16 cellular contexts compared by ENCODE assay signal in the genomic region with DNA sequence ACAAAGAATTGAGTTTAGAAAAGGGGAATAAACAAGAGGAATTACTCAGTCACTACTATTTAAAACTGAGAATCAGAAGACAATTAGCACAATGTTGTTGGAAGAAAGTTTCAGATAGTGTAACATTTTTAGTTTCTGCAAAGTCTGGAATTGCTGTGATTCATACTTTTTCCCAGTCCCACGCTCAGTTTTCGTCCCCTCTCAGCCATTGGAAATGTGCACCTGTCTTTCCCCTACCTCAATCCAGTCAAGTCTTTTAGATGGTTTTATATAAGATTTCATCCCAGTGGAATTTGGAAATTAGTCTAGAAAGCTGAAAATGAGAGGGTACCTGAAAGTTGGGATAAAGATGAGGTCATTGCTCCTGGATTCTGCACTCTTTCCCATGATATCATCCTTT.
DNase-seq lines count a peak whose midpoint lies in the region; FAIRE-seq and TF ChIP-seq lines count a peak whose summit lies in the region.
"Had no signal": no experiment of that assay in that cellular context is flagged by ENCODE, and none has a peak within 500 bp of the region (broad histone marks: within the 10 kb centered on the region; RNA-seq: fewer than 3 reads in every experiment).

No MANE protein-coding gene starts in this region.

- H3K9me3 ChIP-seq in HUES48 (ENCODE audit: control insufficient read depth, insufficient read depth, low read length) = no peaks in the 10 kb centered on the region
- no peaks in the 10 kb centered on the region for H3K9me3 ChIP-seq in H1 (ENCODE audit: insufficient read depth in 2 of 2, low read depth in 1 of 2, low read length in 1 of 2)
- H3K9me3 ChIP-seq: A549, Caco-2 had no signal

- peak overlapping the region in 1 of 2 experiments; percentile 53; a peak in 1 of 4 replicates for H3K4me2 ChIP-seq in H1 (ENCODE audit: insufficient read depth in 1 of 2, low read depth in 2 of 2, low read length in 2 of 2)
- H3K4me2 ChIP-seq: A549 had no signal

- no peaks in the 10 kb centered on the region for H3K9me3 Mint-ChIP-seq in nephron progenitor cell
- H3K9me3 Mint-ChIP-seq: CD14-positive monocyte; CD8-positive, alpha-beta memory T cell had no signal

- no peak for TF ChIP-seq POLR2A in H1 (IDR thresholded peaks at IDR 0.05; ENCODE audit: control extremely low read depth in 1 of 2, low read depth in 2 of 2, low read length in 2 of 2)

- H2BK120ac ChIP-seq in H1 (replicated peaks; ENCODE audit: low read depth, low read length) = no peak overlapping the region

- H3K4me3 Mint-ChIP-seq in nephron progenitor cell = no peak overlapping the region
- H3K4me3 Mint-ChIP-seq: CD14-positive monocyte; CD8-positive, alpha-beta memory T cell had no signal

- FAIRE-seq in H1 (lab: Jason Lieb, UNC) = no peak
- FAIRE-seq: A549, GM12878, GM18507, HTR-8/SVneo, K562 had no signal

- H3K27ac ChIP-seq in HUES48 (ENCODE audit: low read depth, low read length) (peak overlapping the region; percentile 95), H1 (ENCODE audit: low read depth, low read length) (no peak overlapping the region)
- H3K27ac ChIP-seq: A549 had no signal

- no peaks in the 10 kb centered on the region for H3K27me3 Mint-ChIP-seq in nephron progenitor cell (ENCODE audit: low read depth, poor library complexity)

- H4K8ac ChIP-seq in H1 (ENCODE audit: extremely low read depth, insufficient read depth, low read length) = no peak overlapping the region

- H3K9ac ChIP-seq in HUES48 (ENCODE audit: low read depth, low read length) = no peak overlapping the region
- H3K9ac ChIP-seq in H1 (replicated peaks in 1 of 4; ENCODE audit: extremely low read depth in 1 of 4, low read depth in 3 of 4, low read length in 3 of 4) = no peak overlapping the region

- no peak overlapping the region for H3K23ac ChIP-seq in H1 (ENCODE audit: insufficient read length)

- no peak overlapping the region for H3K14ac ChIP-seq in H1 (ENCODE audit: insufficient read length)

- peak overlapping the region; percentile 38; the same call in 1 of the 2 replicates for H2BK20ac ChIP-seq in H1 (ENCODE audit: low read length)

- no peaks in the 10 kb centered on the region for H3K36me3 ChIP-seq in HUES48 (ENCODE audit: control insufficient read depth, insufficient read depth, low read length)
- no peaks in the 10 kb centered on the region for H3K36me3 ChIP-seq in H1 (ENCODE audit: control insufficient read depth in 2 of 4, insufficient read depth in 4 of 4, low read length in 3 of 4)

- WGBS in H1 (ENCODE audit: extremely low coverage in 1 of 2, insufficient coverage in 1 of 2, insufficient read length in 1 of 2, insufficient replicate concordance in 2 of 2, low coverage in 1 of 2, low lambda C conversion rate in 2 of 2, missing lambda C conversion rate in 1 of 2), 2 experiments = 84% methylated on average over 2 of the region's 2 CpGs; no CpG with 5 or more reads in 1 of the 2 experiments

- H2AFZ ChIP-seq in H1 (ENCODE audit: low read length) = no peak overlapping the region

- peak overlapping the region; percentile 54 for H3K27ac Mint-ChIP-seq in nephron progenitor cell
- H3K27ac Mint-ChIP-seq: CD8-positive, alpha-beta memory T cell had no signal

- no peak for TF ChIP-seq EP300 in H1 (IDR thresholded peaks at IDR 0.05; ENCODE audit: borderline replicate concordance in 1 of 2, low read depth in 2 of 2, low read length in 2 of 2)

- POLR2A ChIA-PET in H1 (lab: Charles Lee; ENCODE audit: partially characterized antibody) = interaction anchor here (0.7 to 1.7 kb wide), 2 partner anchors 11 to 1163 kb away, joined by 3 to 4 read pairs; a partner anchor contains a TSS

- no peak overlapping the region for H2BK5ac ChIP-seq in H1 (ENCODE audit: low read depth, low read length)

- TF ChIP-seq RAD21 in H1 (IDR thresholded peaks at IDR 0.05 in 1 of 2, conservative IDR thresholded peaks at IDR 0.05 in 1 of 2; ENCODE audit: low read depth in 2 of 2, low read length in 2 of 2) = no peak

- H3K27me3 ChIP-seq in HUES48 (ENCODE audit: control insufficient read depth, insufficient read depth, low read length) = no peaks in the 10 kb centered on the region
- H3K27me3 ChIP-seq in H1 (replicated peaks in 1 of 4; ENCODE audit: control insufficient read depth in 3 of 4, extremely low read depth in 1 of 4, insufficient read depth in 3 of 4, low read length in 3 of 4) = no peaks in the 10 kb centered on the region

- H3K4ac ChIP-seq in H1 (replicated peaks; ENCODE audit: insufficient read length, low read depth, low read length) = no peak overlapping the region

- H3K23me2 ChIP-seq in H1 (ENCODE audit: low read depth, low read length) = no peaks in the 10 kb centered on the region

- H2BK15ac ChIP-seq in H1 (ENCODE audit: low read length) = no peak overlapping the region

- no peak overlapping the region for H4K5ac ChIP-seq in H1 (ENCODE audit: insufficient read length, low read depth, low read length)

- 0 out of 2 replicates have a peak overlapping the region, but pooled peaks have one; percentile 3 for H3K18ac ChIP-seq in H1 (ENCODE audit: extremely low read depth, low read length)

- peaks cover 34% of the 10 kb centered on the region for H3K4me1 Mint-ChIP-seq in nephron progenitor cell
- H3K4me1 Mint-ChIP-seq: CD8-positive, alpha-beta memory T cell had no signal

- no peaks in the 10 kb centered on the region for H3K79me2 ChIP-seq in H1 (ENCODE audit: control insufficient read depth in 1 of 2, insufficient read depth in 2 of 2, low read length in 2 of 2)

- no peaks in the 10 kb centered on the region for H4K20me1 ChIP-seq in H1 (replicated peaks in 1 of 2; ENCODE audit: control insufficient read depth in 1 of 2, insufficient read depth in 2 of 2, low read length in 2 of 2)

- peak overlapping the region; percentile 20 for H4K91ac ChIP-seq in H1 (replicated peaks; ENCODE audit: insufficient read length, low read length)

- H3K79me1 ChIP-seq in H1 (ENCODE audit: low read depth, low read length) = no peaks in the 10 kb centered on the region

- H3K4me3 ChIP-seq in HUES48 (ENCODE audit: low read depth, low read length) = no peak overlapping the region
- no peak overlapping the region for H3K4me3 ChIP-seq in H1 (ENCODE audit: extremely low read depth in 1 of 4, insufficient read depth in 2 of 4, low read depth in 3 of 4, low read length in 4 of 4)
- H3K4me3 ChIP-seq: A549, GM12878, K562 had no signal

- no peak overlapping the region for H3K56ac ChIP-seq in H1 (replicated peaks; ENCODE audit: insufficient read length, low read depth, low read length)

- no peak overlapping the region for H2AK5ac ChIP-seq in H1 (ENCODE audit: low read depth, low read length)

- CTCF ChIA-PET in H1 (lab: Charles Lee; ENCODE audit: partially characterized antibody) = interaction anchor here (0.6 to 1.4 kb wide), 7 partner anchors 10 to 593 kb away, joined by 3 to 4 read pairs (median 3); no protein-coding TSS in a partner anchor

- H2BK12ac ChIP-seq in H1 (ENCODE audit: low read depth, low read length) = no peak overlapping the region

- peaks cover 45% of the 10 kb centered on the region for H3K4me1 ChIP-seq in HUES48 (ENCODE audit: control insufficient read depth, insufficient read depth, low read length)
- peaks cover 5 to 25% (median 17%) of the 10 kb centered on the region in 4 experiments for H3K4me1 ChIP-seq in H1 (replicated peaks in 1 of 4; ENCODE audit: control insufficient read depth in 3 of 4, insufficient read depth in 4 of 4, low read length in 3 of 4)
- H3K4me1 ChIP-seq: A549 had no signal

- TF ChIP-seq CTCF in H1 (IDR thresholded peaks at IDR 0.05; ENCODE audit: control extremely low read depth in 1 of 3, insufficient read depth in 1 of 3, low read depth in 1 of 3, low read length in 3 of 3) = no peak
- TF ChIP-seq CTCF in nephron progenitor cell (IDR thresholded peaks at IDR 0.05) = no peak

- peaks cover 9% of the 10 kb centered on the region for H3K36me3 Mint-ChIP-seq in nephron progenitor cell (ENCODE audit: low read depth)
- H3K36me3 Mint-ChIP-seq: CD14-positive monocyte had no signal

- no peak for DNase-seq in H1 (ENCODE audit: low read depth in 1 of 2, low spot score in 2 of 2)
- DNase-seq in nephron progenitor cell = no peak
- peak; percentile 63 for DNase-seq in putamen (ENCODE audit: low spot score)
- DNase-seq in NCI-H524 treated with DMSO at 0.1 percent for 48 hours (lab: John Stamatoyannopoulos, UW) = no peak
- DNase-seq in HT-29 (ENCODE audit: low spot score) = no peak
- DNase-seq in DMS53 (lab: John Stamatoyannopoulos, UW) = no peak
- DNase-seq in UCSD-AML1 (lab: John Stamatoyannopoulos, UW; ENCODE audit: unreplicated experiment) = no peak
- DNase-seq: Caco-2; CD8-positive, alpha-beta memory T cell had no signal

TF ChIP-seq in H1, 55 proteins besides CTCF, POLR2A, EP300 and RAD21:
- TF ChIP-seq TEAD4 (IDR thresholded peaks at IDR 0.05; ENCODE audit: low read depth, low read length) (no peak), EZH2 (IDR thresholded peaks at IDR 0.05; ENCODE audit: low read depth, low read length, severe bottlenecking) (no peak), SAP30 (IDR thresholded peaks at IDR 0.05; ENCODE audit: insufficient read depth, insufficient replicate concordance, low read length) (no peak), GTF2F1 (IDR thresholded peaks at IDR 0.05; ENCODE audit: borderline replicate concordance, low read depth, low read length) (no peak), SIX5 (IDR thresholded peaks at IDR 0.05; ENCODE audit: low read depth, low read length) (no peak), CEBPB (IDR thresholded peaks at IDR 0.05; ENCODE audit: low read depth, low read length) (no peak), PHF8 (conservative IDR thresholded peaks at IDR 0.05; ENCODE audit: low read depth, low read length) (no peak), CREB1 (IDR thresholded peaks at IDR 0.05) (no peak), ASH2L (IDR thresholded peaks at IDR 0.05; ENCODE audit: low read length) (no peak), JUN (IDR thresholded peaks at IDR 0.05; ENCODE audit: low read depth, low read length) (no peak), CHD2 (IDR thresholded peaks at IDR 0.05; ENCODE audit: low read length) (no peak), EGR1 (IDR thresholded peaks at IDR 0.05; ENCODE audit: borderline replicate concordance, low read depth, low read length) (no peak)
- TF ChIP-seq, protein P1, sequence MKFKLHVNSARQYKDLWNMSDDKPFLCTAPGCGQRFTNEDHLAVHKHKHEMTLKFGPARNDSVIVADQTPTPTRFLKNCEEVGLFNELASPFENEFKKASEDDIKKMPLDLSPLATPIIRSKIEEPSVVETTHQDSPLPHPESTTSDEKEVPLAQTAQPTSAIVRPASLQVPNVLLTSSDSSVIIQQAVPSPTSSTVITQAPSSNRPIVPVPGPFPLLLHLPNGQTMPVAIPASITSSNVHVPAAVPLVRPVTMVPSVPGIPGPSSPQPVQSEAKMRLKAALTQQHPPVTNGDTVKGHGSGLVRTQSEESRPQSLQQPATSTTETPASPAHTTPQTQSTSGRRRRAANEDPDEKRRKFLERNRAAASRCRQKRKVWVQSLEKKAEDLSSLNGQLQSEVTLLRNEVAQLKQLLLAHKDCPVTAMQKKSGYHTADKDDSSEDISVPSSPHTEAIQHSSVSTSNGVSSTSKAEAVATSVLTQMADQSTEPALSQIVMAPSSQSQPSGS (IDR thresholded peaks at IDR 0.05; ENCODE audit: low read length) = no peak
